ENCODE assay signal across 1 cellular context in genomic region chr10:13161267-13162012, GRCh38.
TF ChIP-seq lines count a peak whose summit lies in the region.

Gene MCM10 (plus strand): TSS chr10:13161558. CDS start chr10:13164203, 2,645 bp downstream.

TF ChIP-seq in HepG2, 621 proteins besides CTCF, POLR2A, EP300 and RAD21 (continued from another document and continues in another):
- TF ChIP-seq ZBTB10 (CRISPR knock-in tag; IDR thresholded peaks at IDR 0.05; ENCODE audit: borderline replicate concordance) (no peak), ZNF556 (CRISPR knock-in tag; IDR thresholded peaks at IDR 0.05; ENCODE audit: borderline replicate concordance) (no peak), DBP (CRISPR knock-in tag; IDR thresholded peaks at IDR 0.05; ENCODE audit: not compliant biosample characterization) (no peak), ZUFSP (CRISPR knock-in tag; IDR thresholded peaks at IDR 0.05; ENCODE audit: borderline replicate concordance) (no peak), HMG20B (CRISPR knock-in tag; conservative IDR thresholded peaks at IDR 0.05) (no peak), HNF4A (CRISPR knock-in tag; IDR thresholded peaks at IDR 0.05) (no peak), ZNF367 (CRISPR knock-in tag; IDR thresholded peaks at IDR 0.05; ENCODE audit: borderline replicate concordance) (no peak), TBL1XR1 (IDR thresholded peaks at IDR 0.05; ENCODE audit: borderline replicate concordance, low read length, partially characterized antibody) (no peak), DNMT3B (CRISPR knock-in tag; conservative IDR thresholded peaks at IDR 0.05) (no peak), ZNF124 (CRISPR knock-in tag; IDR thresholded peaks at IDR 0.05) (peak; percentile 84; the same call in 1 of the 2 replicates), HCFC1 (IDR thresholded peaks at IDR 0.05; ENCODE audit: low read depth, low read length) (peak; percentile 67), TRIM24 (CRISPR knock-in tag; IDR thresholded peaks at IDR 0.05) (no peak), ZNF276 (CRISPR knock-in tag; IDR thresholded peaks at IDR 0.05; ENCODE audit: low read depth) (no peak), CENPBD1 (CRISPR knock-in tag; IDR thresholded peaks at IDR 0.05; ENCODE audit: borderline replicate concordance, low read depth) (no peak), ZNF691 (CRISPR knock-in tag; IDR thresholded peaks at IDR 0.05; ENCODE audit: borderline replicate concordance, low read depth) (no peak), ZNF619 (CRISPR knock-in tag; IDR thresholded peaks at IDR 0.05) (peak; percentile 68; the same call in 1 of the 2 replicates), SATB2 (CRISPR knock-in tag; IDR thresholded peaks at IDR 0.05) (no peak), ZNF569 (CRISPR knock-in tag; IDR thresholded peaks at IDR 0.05; ENCODE audit: borderline replicate concordance) (no peak), MIER3 (CRISPR knock-in tag; IDR thresholded peaks at IDR 0.05; ENCODE audit: borderline replicate concordance) (0 out of 2 replicates have a peak, but pooled peaks have one; percentile 61), YEATS4 (CRISPR knock-in tag; IDR thresholded peaks at IDR 0.05; ENCODE audit: borderline replicate concordance) (peak; percentile 64; the same call in 1 of the 2 replicates), ZNF772 (CRISPR knock-in tag; IDR thresholded peaks at IDR 0.05) (no peak), AKAP8 (CRISPR knock-in tag; IDR thresholded peaks at IDR 0.05) (no peak), ZNF318 (CRISPR knock-in tag; IDR thresholded peaks at IDR 0.05) (no peak), NFIB (CRISPR knock-in tag; IDR thresholded peaks at IDR 0.05; ENCODE audit: borderline replicate concordance) (no peak), ZNF850 (CRISPR knock-in tag; conservative IDR thresholded peaks at IDR 0.05) (no peak), ZNF362 (CRISPR knock-in tag; IDR thresholded peaks at IDR 0.05; ENCODE audit: borderline replicate concordance) (no peak), THYN1 (CRISPR knock-in tag; IDR thresholded peaks at IDR 0.05; ENCODE audit: borderline replicate concordance, low read depth) (no peak), NFKBIZ (CRISPR knock-in tag; IDR thresholded peaks at IDR 0.05) (0 out of 2 replicates have a peak, but pooled peaks have one; percentile 34), CENPT (CRISPR knock-in tag; IDR thresholded peaks at IDR 0.05; ENCODE audit: low read depth) (no peak), THAP9 (CRISPR knock-in tag; IDR thresholded peaks at IDR 0.05; ENCODE audit: borderline replicate concordance) (no peak; the same call in 1 of the 2 replicates), ZNF652 (CRISPR knock-in tag; IDR thresholded peaks at IDR 0.05; ENCODE audit: borderline replicate concordance, low read depth) (no peak), ZNF567 (CRISPR knock-in tag; IDR thresholded peaks at IDR 0.05; ENCODE audit: borderline replicate concordance) (no peak), ZNF121 (CRISPR knock-in tag; IDR thresholded peaks at IDR 0.05) (no peak), ZNF75D (CRISPR knock-in tag; IDR thresholded peaks at IDR 0.05; ENCODE audit: borderline replicate concordance) (no peak), ZNF446 (CRISPR knock-in tag; IDR thresholded peaks at IDR 0.05) (no peak), SSRP1 (CRISPR knock-in tag; IDR thresholded peaks at IDR 0.05) (no peak), ZNF343 (CRISPR knock-in tag; IDR thresholded peaks at IDR 0.05) (no peak), TBX2 (CRISPR knock-in tag; IDR thresholded peaks at IDR 0.05; ENCODE audit: borderline replicate concordance) (peak; percentile 80), POLR2G (IDR thresholded peaks at IDR 0.05; ENCODE audit: low read depth, low read length) (peak; percentile 51; the same call in 1 of the 2 replicates), SKI (IDR thresholded peaks at IDR 0.05; ENCODE audit: partially characterized antibody) (no peak), HDAC6 (IDR thresholded peaks at IDR 0.05; ENCODE audit: low read depth, low read length) (no peak), ZNF235 (CRISPR knock-in tag; IDR thresholded peaks at IDR 0.05; ENCODE audit: borderline replicate concordance) (no peak), NKX3-1 (CRISPR knock-in tag; IDR thresholded peaks at IDR 0.05) (no peak)
